9 cellular contexts compared by ENCODE assay signal in the genomic region with DNA sequence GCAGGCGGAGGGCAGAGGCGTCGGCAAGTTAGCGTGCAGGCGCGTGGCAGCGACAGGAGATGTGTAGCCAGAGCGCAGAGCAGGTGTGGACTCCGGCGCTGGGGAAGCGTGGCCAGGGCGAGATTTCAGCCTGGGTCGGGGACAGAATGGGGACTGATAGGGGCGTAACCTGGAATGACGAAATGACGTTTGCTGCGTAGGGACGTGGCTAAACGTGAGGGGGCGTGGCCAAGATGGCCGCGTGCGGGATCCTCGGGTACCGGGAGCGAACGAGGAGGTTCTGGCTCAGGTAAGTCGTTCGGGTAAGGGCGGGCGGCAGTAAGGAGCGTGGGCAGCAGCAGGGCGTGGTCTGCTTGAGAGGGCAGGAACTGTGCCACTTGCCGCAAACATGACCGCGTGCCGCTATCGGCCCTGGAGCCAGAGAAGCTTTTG. TPM values are rescaled to one million over a fixed set of nuclear protein-coding genes. Genes with fewer than 3 reads are reported as not detected.
A peak's percentile ranks its signal among the peaks of the same experiment; 100 is the strongest.
DNase-seq lines count a peak whose midpoint lies in the region; ATAC-seq lines count a peak whose summit lies in the region.
"Had no signal": no experiment of that assay in that cellular context is flagged by ENCODE, and none has a peak within 500 bp of the region (broad histone marks: within the 10 kb centered on the region; RNA-seq: fewer than 3 reads in every experiment).

No MANE protein-coding gene starts in this region.

- H3K27ac Mint-ChIP-seq in activated CD4-positive, alpha-beta T cell treated with anti-CD3 and anti-CD28 coated beads, Interleukin-2, amount 10 ng/mL, durations not matched to agents 7 days and 5 days: no peak overlapping the region

- POLR2A ChIA-PET in activated CD4-positive, alpha-beta T cell treated with anti-CD3 and anti-CD28 coated beads, Interleukin-2, amount 10 ng/mL, durations not matched to agents 7 days and 5 days (lab: Charles Lee): interaction anchor here (1.0 kb wide), 1 partner anchor 75 kb away, joined by 3 read pairs; no protein-coding TSS in a partner anchor

- CTCF ChIA-PET in activated CD4-positive, alpha-beta T cell treated with anti-CD3 and anti-CD28 coated beads, Interleukin-2, amount 10 ng/mL, durations not matched to agents 7 days and 5 days (lab: Charles Lee): no interaction called here

- H3K9me3 Mint-ChIP-seq in activated CD4-positive, alpha-beta T cell treated with anti-CD3 and anti-CD28 coated beads, Interleukin-2, amount 10 ng/mL, durations not matched to agents 7 days and 5 days: no peaks in the 10 kb centered on the region

- no peak overlapping the region for H3K4me3 Mint-ChIP-seq in activated CD4-positive, alpha-beta T cell treated with anti-CD3 and anti-CD28 coated beads, Interleukin-2, amount 10 ng/mL, durations not matched to agents 7 days and 5 days

- peaks cover 23% of the 10 kb centered on the region for H3K4me1 Mint-ChIP-seq in activated CD4-positive, alpha-beta T cell treated with anti-CD3 and anti-CD28 coated beads, Interleukin-2, amount 10 ng/mL, durations not matched to agents 7 days and 5 days

- DNase-seq in AG20443 (ENCODE audit: low spot score) (peak; percentile 71), NCI-H345 (lab: John Stamatoyannopoulos, UW) (peak; percentile 86), midbrain (lab: John Stamatoyannopoulos, UW) (peak; percentile 96)
- peak; percentile 79 for DNase-seq in activated CD4-positive, alpha-beta T cell treated with anti-CD3 and anti-CD28 coated beads, Interleukin-2, amount 10 ng/mL, durations not matched to agents 7 days and 5 days
- DNase-seq in effector CD8-positive, alpha-beta T cell (lab: John Stamatoyannopoulos, UW): peak; percentile 70
- peak; percentile 78 to 81 for DNase-seq in stimulated activated CD8-positive, alpha-beta memory T cell treated with anti-CD3 and anti-CD28 coated beads, Interleukin-15, amount 100 ng/mL, for 48 hours (ENCODE audit: low read depth in 2 of 2)

- H3K27me3 Mint-ChIP-seq in activated CD4-positive, alpha-beta T cell treated with anti-CD3 and anti-CD28 coated beads, Interleukin-2, amount 10 ng/mL, durations not matched to agents 7 days and 5 days: no peaks in the 10 kb centered on the region

- no peaks in the 10 kb centered on the region for H3K36me3 Mint-ChIP-seq in activated CD4-positive, alpha-beta T cell treated with anti-CD3 and anti-CD28 coated beads, Interleukin-2, amount 10 ng/mL, durations not matched to agents 7 days and 5 days (ENCODE audit: low read depth)

- peak; percentile 71 for ATAC-seq in GM19023 (IDR thresholded peaks at IDR 0.05; ENCODE audit: unreplicated experiment)
- peak; percentile 62 for ATAC-seq in HG03139 (IDR thresholded peaks at IDR 0.05; ENCODE audit: unreplicated experiment)

RNA-seq across cellular contexts. Expression of gene CLTRN, which starts 10.9 kb away (rescaled TPM):
- under 1 TPM; 0.17 to 0.21 TPM for total RNA-seq in activated CD4-positive, alpha-beta T cell treated with anti-CD3 and anti-CD28 coated beads, Interleukin-2, amount 10 ng/mL, durations not matched to agents 7 days and 5 days
- total RNA-seq: HT1080 had no signal

Comparison
In these comparisons a context has a peak if more than half of its experiments do, and no peak if none do; other contexts are left out.
1. Peak in every context shown above with its lines: DNase-seq and ATAC-seq.